In genomic region chr3:52533623-52534280, GRCh38 we compare ENCODE assay signal across 1 cellular context.
TF ChIP-seq lines count a peak whose summit lies in the region.

TSS of gene NT5DC2 (minus strand) at chr3:52533857. CDS start at chr3:52533737, 120 bp downstream.

TF ChIP-seq in HepG2, 621 proteins besides CTCF, POLR2A, EP300 and RAD21 (continued from another document and continues in another):
- TF ChIP-seq KIAA2018 (CRISPR knock-in tag; IDR thresholded peaks at IDR 0.05; ENCODE audit: borderline replicate concordance): no peak
- 0 out of 2 replicates have a peak, but pooled peaks have one; percentile 17 for TF ChIP-seq EEA1 (CRISPR knock-in tag; IDR thresholded peaks at IDR 0.05; ENCODE audit: borderline replicate concordance)
- no peak for TF ChIP-seq MLLT10 (CRISPR knock-in tag; IDR thresholded peaks at IDR 0.05)
- TF ChIP-seq ZNF225 (CRISPR knock-in tag; IDR thresholded peaks at IDR 0.05): no peak
- no peak for TF ChIP-seq ZMYM3 (CRISPR knock-in tag; IDR thresholded peaks at IDR 0.05)
- TF ChIP-seq ZSCAN12 (CRISPR knock-in tag; IDR thresholded peaks at IDR 0.05): no peak
- no peak for TF ChIP-seq KAT8 (CRISPR knock-in tag; IDR thresholded peaks at IDR 0.05)
- TF ChIP-seq HDAC2 (CRISPR knock-in tag; IDR thresholded peaks at IDR 0.05): no peak
- TF ChIP-seq SIN3B (IDR thresholded peaks at IDR 0.05; ENCODE audit: low read length): no peak
- TF ChIP-seq ZNF512 (CRISPR knock-in tag; IDR thresholded peaks at IDR 0.05): no peak
- TF ChIP-seq NCOA2 (CRISPR knock-in tag; IDR thresholded peaks at IDR 0.05): no peak
- no peak; the same call in 1 of the 2 replicates for TF ChIP-seq BRD4 (CRISPR knock-in tag; IDR thresholded peaks at IDR 0.05)
- TF ChIP-seq ZNF512B (CRISPR knock-in tag; IDR thresholded peaks at IDR 0.05; ENCODE audit: borderline replicate concordance): no peak
- TF ChIP-seq ZNF292 (CRISPR knock-in tag; IDR thresholded peaks at IDR 0.05; ENCODE audit: borderline replicate concordance, low read depth): no peak
- TF ChIP-seq ZNF841 (CRISPR knock-in tag; IDR thresholded peaks at IDR 0.05; ENCODE audit: borderline replicate concordance): no peak
- no peak for TF ChIP-seq IKZF1 (IDR thresholded peaks at IDR 0.05)
- no peak for TF ChIP-seq ZNF7 (CRISPR knock-in tag; IDR thresholded peaks at IDR 0.05)
- TF ChIP-seq ESRRA (CRISPR knock-in tag; IDR thresholded peaks at IDR 0.05; ENCODE audit: low read depth): no peak
- TF ChIP-seq ARHGAP35 (CRISPR knock-in tag; IDR thresholded peaks at IDR 0.05; ENCODE audit: borderline replicate concordance): peak; percentile 68; the same call in 1 of the 2 replicates
- TF ChIP-seq MXD4 (CRISPR knock-in tag; IDR thresholded peaks at IDR 0.05): no peak
- peak; percentile 98 for TF ChIP-seq ZNF446 (CRISPR knock-in tag; IDR thresholded peaks at IDR 0.05)
- TF ChIP-seq ZNF235 (CRISPR knock-in tag; IDR thresholded peaks at IDR 0.05; ENCODE audit: borderline replicate concordance): no peak; the same call in 1 of the 2 replicates
- no peak for TF ChIP-seq ZNF720 (CRISPR knock-in tag; IDR thresholded peaks at IDR 0.05)
- TF ChIP-seq HNRNPL (IDR thresholded peaks at IDR 0.05; ENCODE audit: low read depth, low read length): no peak
- TF ChIP-seq KLF12 (CRISPR knock-in tag; IDR thresholded peaks at IDR 0.05; ENCODE audit: borderline replicate concordance): peak; percentile 36; the same call in 1 of the 2 replicates
- no peak for TF ChIP-seq HCFC1 (IDR thresholded peaks at IDR 0.05; ENCODE audit: low read depth, low read length)
- TF ChIP-seq TFDP1 (CRISPR knock-in tag; IDR thresholded peaks at IDR 0.05; ENCODE audit: borderline replicate concordance): peak; percentile 22; the same call in 1 of the 2 replicates
- TF ChIP-seq ZMAT3 (CRISPR knock-in tag; conservative IDR thresholded peaks at IDR 0.05): peak; percentile 67; the same call in 1 of the 2 replicates
- no peak for TF ChIP-seq ZNF362 (CRISPR knock-in tag; IDR thresholded peaks at IDR 0.05; ENCODE audit: borderline replicate concordance)
- TF ChIP-seq ZNF296 (CRISPR knock-in tag; conservative IDR thresholded peaks at IDR 0.05): no peak
- no peak for TF ChIP-seq IRF1 (CRISPR knock-in tag; IDR thresholded peaks at IDR 0.05; ENCODE audit: low read depth)
- no peak for TF ChIP-seq TBL1XR1 (IDR thresholded peaks at IDR 0.05; ENCODE audit: borderline replicate concordance, low read length, partially characterized antibody)
- TF ChIP-seq ZNF550 (CRISPR knock-in tag; IDR thresholded peaks at IDR 0.05; ENCODE audit: borderline replicate concordance): no peak
- no peak for TF ChIP-seq NFKBIZ (CRISPR knock-in tag; IDR thresholded peaks at IDR 0.05)
- TF ChIP-seq SMARCE1 (IDR thresholded peaks at IDR 0.05; ENCODE audit: borderline replicate concordance): no peak
- TF ChIP-seq FIP1L1 (IDR thresholded peaks at IDR 0.05; ENCODE audit: borderline replicate concordance, insufficient read depth, low read depth, low read length): no peak
- no peak for TF ChIP-seq ZNF678 (CRISPR knock-in tag; IDR thresholded peaks at IDR 0.05)
- peak; percentile 34; the same call in 1 of the 2 replicates for TF ChIP-seq TGIF2 (CRISPR knock-in tag; IDR thresholded peaks at IDR 0.05)
- no peak for TF ChIP-seq MEF2D (CRISPR knock-in tag; IDR thresholded peaks at IDR 0.05)
- TF ChIP-seq ARID3A (IDR thresholded peaks at IDR 0.05; ENCODE audit: low read depth, low read length): no peak
- TF ChIP-seq EED (CRISPR knock-in tag; IDR thresholded peaks at IDR 0.05): 0 out of 2 replicates have a peak, but pooled peaks have one; percentile 25
- no peak for TF ChIP-seq ZNF138 (CRISPR knock-in tag; IDR thresholded peaks at IDR 0.05; ENCODE audit: low read depth)
- TF ChIP-seq ZNF432 (CRISPR knock-in tag; IDR thresholded peaks at IDR 0.05; ENCODE audit: borderline replicate concordance): no peak
- TF ChIP-seq YEATS4 (CRISPR knock-in tag; IDR thresholded peaks at IDR 0.05; ENCODE audit: borderline replicate concordance): peak; percentile 46; the same call in 1 of the 2 replicates
- no peak for TF ChIP-seq RNF219 (CRISPR knock-in tag; IDR thresholded peaks at IDR 0.05)
